Comparison of ENCODE assay signal across 1 cellular context in genomic region chr9:107334103-107334776, GRCh38.
TF ChIP-seq lines count a peak whose summit lies in the region.

No MANE protein-coding gene starts in this region.

TF ChIP-seq in HEK293, 187 proteins besides CTCF, POLR2A, EP300 and RAD21 (continued from another document):
- TF ChIP-seq PATZ1 (tag by site-specific recombination; IDR thresholded peaks at IDR 0.05), result no peak
- TF ChIP-seq, protein P1, sequence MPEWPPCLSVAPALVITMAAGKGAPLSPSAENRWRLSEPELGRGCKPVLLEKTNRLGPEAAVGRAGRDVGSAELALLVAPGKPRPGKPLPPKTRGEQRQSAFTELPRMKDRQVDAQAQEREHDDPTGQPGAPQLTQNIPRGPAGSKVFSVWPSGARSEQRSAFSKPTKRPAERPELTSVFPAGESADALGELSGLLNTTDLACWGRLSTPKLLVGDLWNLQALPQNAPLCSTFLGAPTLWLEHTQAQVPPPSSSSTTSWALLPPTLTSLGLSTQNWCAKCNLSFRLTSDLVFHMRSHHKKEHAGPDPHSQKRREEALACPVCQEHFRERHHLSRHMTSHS (tag by site-specific recombination; IDR thresholded peaks at IDR 0.05), result no peak
- TF ChIP-seq ZNF571 (tag by site-specific recombination; IDR thresholded peaks at IDR 0.05), result no peak
- no peak for TF ChIP-seq ZNF768 (tag by site-specific recombination; IDR thresholded peaks at IDR 0.05)
- TF ChIP-seq, protein P2, sequence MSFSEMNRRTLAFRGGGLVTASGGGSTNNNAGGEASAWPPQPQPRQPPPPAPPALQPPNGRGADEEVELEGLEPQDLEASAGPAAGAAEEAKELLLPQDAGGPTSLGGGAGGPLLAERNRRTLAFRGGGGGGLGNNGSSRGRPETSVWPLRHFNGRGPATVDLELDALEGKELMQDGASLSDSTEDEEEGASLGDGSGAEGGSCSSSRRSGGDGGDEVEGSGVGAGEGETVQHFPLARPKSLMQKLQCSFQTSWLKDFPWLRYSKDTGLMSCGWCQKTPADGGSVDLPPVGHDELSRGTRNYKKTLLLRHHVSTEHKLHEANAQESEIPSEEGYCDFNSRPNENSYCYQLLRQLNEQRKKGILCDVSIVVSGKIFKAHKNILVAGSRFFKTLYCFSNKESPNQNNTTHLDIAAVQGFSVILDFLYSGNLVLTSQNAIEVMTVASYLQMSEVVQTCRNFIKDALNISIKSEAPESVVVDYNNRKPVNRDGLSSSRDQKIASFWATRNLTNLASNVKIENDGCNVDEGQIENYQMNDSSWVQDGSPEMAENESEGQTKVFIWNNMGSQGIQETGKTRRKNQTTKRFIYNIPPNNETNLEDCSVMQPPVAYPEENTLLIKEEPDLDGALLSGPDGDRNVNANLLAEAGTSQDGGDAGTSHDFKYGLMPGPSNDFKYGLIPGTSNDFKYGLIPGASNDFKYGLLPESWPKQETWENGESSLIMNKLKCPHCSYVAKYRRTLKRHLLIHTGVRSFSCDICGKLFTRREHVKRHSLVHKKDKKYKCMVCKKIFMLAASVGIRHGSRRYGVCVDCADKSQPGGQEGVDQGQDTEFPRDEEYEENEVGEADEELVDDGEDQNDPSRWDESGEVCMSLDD (tag by site-specific recombination; IDR thresholded peaks at IDR 0.05), result no peak
